Comparison of ENCODE assay signal across 9 cellular contexts in the genomic region with DNA sequence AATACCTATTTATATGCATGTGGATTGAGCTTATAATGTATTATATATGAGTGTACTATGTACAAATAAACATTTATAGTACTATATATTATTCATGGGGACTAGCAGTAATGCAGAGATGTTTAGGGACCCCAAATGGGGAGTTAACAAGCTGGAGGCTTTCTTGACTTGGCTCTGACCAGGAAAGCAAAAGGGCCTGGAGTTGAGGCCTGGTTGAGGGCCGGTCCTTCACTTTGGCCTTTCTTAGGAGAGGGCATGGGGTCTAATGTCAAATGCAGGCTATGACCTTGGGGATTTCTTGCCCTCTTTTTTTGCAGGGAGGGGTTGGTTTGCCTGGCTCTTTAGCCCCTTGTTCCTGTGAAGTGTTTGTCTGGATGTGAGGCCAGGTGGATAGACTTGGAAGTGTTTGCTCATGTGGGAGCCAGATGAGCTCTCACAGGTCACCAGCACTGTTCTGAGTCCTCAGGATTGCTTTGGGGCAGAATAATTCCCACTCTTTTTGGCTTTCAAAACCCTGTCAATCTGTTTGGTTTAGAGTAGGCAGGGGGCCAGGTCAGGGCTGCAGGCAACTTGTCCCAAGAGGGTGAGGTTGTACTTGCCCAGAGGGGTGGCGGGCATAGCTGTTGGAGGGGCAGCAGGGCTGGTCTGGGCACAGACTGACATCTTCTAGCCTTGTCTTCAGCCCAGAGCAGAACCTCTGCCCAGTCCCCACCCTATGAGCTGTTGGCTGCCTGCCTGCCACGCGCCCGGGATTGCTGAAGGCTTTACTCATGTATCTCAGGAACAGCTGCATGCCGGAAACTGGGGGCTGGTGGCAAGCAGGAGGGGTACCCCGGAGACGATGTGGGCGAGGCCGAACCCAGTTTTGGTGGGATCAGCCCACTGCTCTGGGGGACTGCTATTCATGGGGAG. TPM values are rescaled to one million over a fixed set of nuclear protein-coding genes. Genes with fewer than 3 reads are reported as not detected.
DNase-seq lines count a peak whose midpoint lies in the region; TF ChIP-seq lines count a peak whose summit lies in the region.
"Had no signal": no experiment of that assay in that cellular context is flagged by ENCODE, and none has a peak within 500 bp of the region (broad histone marks: within the 10 kb centered on the region; RNA-seq: fewer than 3 reads in every experiment).

No MANE protein-coding gene starts in this region.

- peaks cover 19% of the 10 kb centered on the region; the same call in 1 of the 2 replicates for H3F3A ChIP-seq in PC-9 (ENCODE audit: insufficient read depth, low read depth)

- H3K9me3 ChIP-seq in CD4-positive, alpha-beta memory T cell (ENCODE audit: control insufficient read depth in 1 of 2, low read length in 2 of 2): no peaks in the 10 kb centered on the region
- H3K9me3 ChIP-seq in PC-9 (ENCODE audit: insufficient read depth, low read depth): no peaks in the 10 kb centered on the region
- H3K9me3 ChIP-seq in osteoblast (ENCODE audit: low read depth, low read length): no peaks in the 10 kb centered on the region

- H4K20me1 ChIP-seq in PC-9 (ENCODE audit: insufficient read depth): 0 out of 2 replicates have a peak, but pooled peaks cover 14% of the 10 kb centered on the region
- peaks cover 53% of the 10 kb centered on the region for H4K20me1 ChIP-seq in osteoblast (ENCODE audit: insufficient read depth, low read length)

- TF ChIP-seq CTCF in PC-9 (conservative IDR thresholded peaks at IDR 0.05): no peak
- TF ChIP-seq CTCF in fibroblast of mammary gland (conservative IDR thresholded peaks at IDR 0.05; ENCODE audit: control insufficient read depth, insufficient read depth, low read depth, low read length): no peak
- TF ChIP-seq CTCF in osteoblast (IDR thresholded peaks at IDR 0.05; ENCODE audit: extremely low read depth, low read depth, low read length): no peak

- CTCF ChIA-PET in CD4-positive, alpha-beta memory T cell (lab: Charles Lee; ENCODE audit: partially characterized antibody): interaction anchor here (1.2 to 9.1 kb wide), 3 partner anchors 12 to 37 kb away, joined by 4 to 108 read pairs (median 30); a partner anchor contains a TSS
- CTCF ChIA-PET in PC-9 (lab: Charles Lee): interaction anchor here (0.6 kb wide), 1 partner anchor 35 kb away, joined by 7 read pairs; no protein-coding TSS in a partner anchor

- H3K27ac ChIP-seq in CD4-positive, alpha-beta memory T cell (ENCODE audit: low read depth, low read length): no peak overlapping the region
- H3K27ac ChIP-seq in PC-9 (0 out of 2 replicates have a peak overlapping the region, but pooled peaks have one; percentile 19), osteoblast (ENCODE audit: low read depth, low read length) (peak overlapping the region; percentile 41)

- H3K36me3 Mint-ChIP-seq in CD4-positive, alpha-beta memory T cell: peaks cover 4 to 16% of the 10 kb centered on the region in 2 donors

- peaks cover 25 to 44% (median 33%) of the 10 kb centered on the region in 4 donors for H3K4me1 Mint-ChIP-seq in CD4-positive, alpha-beta memory T cell

- H3K79me2 ChIP-seq in PC-9 (ENCODE audit: low read depth): peaks cover 4% of the 10 kb centered on the region; the same call in 1 of the 2 replicates
- H3K79me2 ChIP-seq in osteoblast (ENCODE audit: insufficient read depth, low read length): peaks cover 52% of the 10 kb centered on the region

- DNase-seq in CD4-positive, alpha-beta memory T cell: no peak
- DNase-seq in PC-9 (peak in 1 of 2 experiments; percentile 70), fibroblast of mammary gland (ENCODE audit: low read depth) (peak; percentile 76), osteoblast (ENCODE audit: insufficient read length, low spot score, missing footprints) (peak; percentile 98), mesenteric fat pad (ENCODE audit: low spot score) (no peak), activated gamma-delta T cell (lab: John Stamatoyannopoulos, UW) (no peak), NCI-H2081 treated with DMSO at 0.1 percent for 48 hours (lab: John Stamatoyannopoulos, UW) (no peak)
- no peak for DNase-seq in activated CD4-positive, CD25-positive, alpha-beta regulatory T cell treated with anti-CD3 and anti-CD28 coated beads, Interleukin-2, amount 50 U/mL, for 72 hours

- H3K4me1 ChIP-seq in CD4-positive, alpha-beta memory T cell (ENCODE audit: insufficient read depth, low read length): peaks cover 33% of the 10 kb centered on the region
- peaks cover 28% of the 10 kb centered on the region for H3K4me1 ChIP-seq in PC-9 (replicated peaks; ENCODE audit: insufficient read depth)
- peaks cover 56% of the 10 kb centered on the region for H3K4me1 ChIP-seq in osteoblast (ENCODE audit: insufficient read depth, low read length)

- POLR2A ChIA-PET in CD4-positive, alpha-beta memory T cell (lab: Charles Lee; ENCODE audit: partially characterized antibody): interaction anchor here (1.1 to 4.7 kb wide), 3 partner anchors 15 to 37 kb away, joined by 4 to 15 read pairs (median 5); a partner anchor contains a TSS
- POLR2A ChIA-PET in PC-9 (lab: Charles Lee; ENCODE audit: unreplicated experiment): interaction anchor here (0.5 to 0.6 kb wide), 4 partner anchors 11 to 613 kb away, joined by 3 to 7 read pairs (median 4); a partner anchor contains a TSS

- no peaks in the 10 kb centered on the region for H3K27me3 ChIP-seq in CD4-positive, alpha-beta memory T cell (ENCODE audit: insufficient read depth, low read length)
- H3K27me3 ChIP-seq in PC-9 (ENCODE audit: insufficient read depth, low read depth): no peaks in the 10 kb centered on the region
- H3K27me3 ChIP-seq in osteoblast (ENCODE audit: insufficient read depth, low read length): no peaks in the 10 kb centered on the region

- no peaks in the 10 kb centered on the region for H3K36me3 ChIP-seq in CD4-positive, alpha-beta memory T cell (ENCODE audit: insufficient read depth, low read length)
- H3K36me3 ChIP-seq in PC-9 (ENCODE audit: low read depth): no peaks in the 10 kb centered on the region; the same call in 1 of the 2 replicates
- no peaks in the 10 kb centered on the region for H3K36me3 ChIP-seq in osteoblast (ENCODE audit: insufficient read depth, low read length)

- H3K4me3 Mint-ChIP-seq in CD4-positive, alpha-beta memory T cell: peak overlapping the region in 1 of 8 donors; percentile 50
- H3K4me3 Mint-ChIP-seq: IgD-negative memory B cell had no signal

- H3K4me2 ChIP-seq in PC-9: no peak overlapping the region
- peak overlapping the region; percentile 87 for H3K4me2 ChIP-seq in osteoblast (ENCODE audit: insufficient read depth, low read length)

- peaks cover 0 to 2% (median 0%) of the 10 kb centered on the region in 8 donors for H3K9me3 Mint-ChIP-seq in CD4-positive, alpha-beta memory T cell
- H3K9me3 Mint-ChIP-seq: IgD-negative memory B cell had no signal

- H2AFZ ChIP-seq in PC-9 (no peak overlapping the region), osteoblast (ENCODE audit: low read length) (peak overlapping the region; percentile 38)

- intact Hi-C loops in CD4-positive, alpha-beta memory T cell (cut with micrococcal nuclease): no loop called here
- intact Hi-C loops in PC-9 (cut with micrococcal nuclease; ENCODE audit: unreplicated experiment): loop anchor here (10.0 kb wide), 2 partner anchors 57 to 317 kb away; a partner anchor contains a TSS

- no peaks in the 10 kb centered on the region for H3K27me3 Mint-ChIP-seq in CD4-positive, alpha-beta memory T cell
- H3K27me3 Mint-ChIP-seq: IgD-negative memory B cell had no signal

- BruUV-seq in PC-9 (replicated peaks; lab: Mats Ljungman, UMichigan): no TSS peak

- no peaks in the 10 kb centered on the region for H3K9me2 ChIP-seq in PC-9 (ENCODE audit: insufficient read depth)

- H3K4me3 ChIP-seq in CD4-positive, alpha-beta memory T cell (ENCODE audit: low read length in 2 of 2): no peak overlapping the region
- H3K4me3 ChIP-seq in PC-9: no peak overlapping the region
- H3K4me3 ChIP-seq in fibroblast of mammary gland (ENCODE audit: control insufficient read depth, low read depth, low read length): no peak overlapping the region
- peak overlapping the region; percentile 59 for H3K4me3 ChIP-seq in osteoblast (ENCODE audit: insufficient read depth, low read length)

- peak overlapping the region in 5 of 7 donors; percentile 6 to 60 (median 59) for H3K27ac Mint-ChIP-seq in CD4-positive, alpha-beta memory T cell
- H3K27ac Mint-ChIP-seq: IgD-negative memory B cell had no signal

RNA-seq across cellular contexts. Expression of a gene that starts 14.6 kb away (rescaled TPM):
- 10 to 100 TPM; 52.0 to 54.4 TPM for total RNA-seq in CD4-positive, alpha-beta memory T cell
- 10 to 100 TPM in 1 of 2 donors, 1 to 10 TPM in 1; 7.3 to 12.1 TPM for polyA plus RNA-seq in CD4-positive, alpha-beta memory T cell
- total RNA-seq in PC-9 (2021) (50.5 and 60.9 TPM in 2 replicates), osteoblast (14.5 and 16.2 TPM in 2 replicates), mesenteric fat pad (20.3 TPM)

RNA-seq across cellular contexts. Expression of a gene that starts 18.1 kb away (rescaled TPM):
- under 1 TPM; 0.55 to 0.67 TPM for total RNA-seq in CD4-positive, alpha-beta memory T cell
- not detected for polyA plus RNA-seq in CD4-positive, alpha-beta memory T cell
- total RNA-seq in PC-9 (2021) (0.55 and 1.5 TPM in 2 replicates), osteoblast (0.36 and 0.59 TPM in 2 replicates), mesenteric fat pad (0.45 TPM)
- polyA plus RNA-seq: IgD-negative memory B cell had no signal

RNA-seq across cellular contexts. Expression of a gene that starts 24.7 kb away (rescaled TPM):
- 10 to 100 TPM; 74.8 to 82.9 TPM for total RNA-seq in CD4-positive, alpha-beta memory T cell
- 10 to 100 TPM; 82.2 to 94.7 TPM for polyA plus RNA-seq in CD4-positive, alpha-beta memory T cell
- total RNA-seq in PC-9 (2021) (91.3 and 98.4 TPM in 2 replicates), osteoblast (98.8 and 126 TPM in 2 replicates), mesenteric fat pad (72.5 TPM)

RNA-seq across cellular contexts. Expression of a gene that starts 24.9 kb away (rescaled TPM):
- 10 to 100 TPM; 42.5 to 47.7 TPM for total RNA-seq in CD4-positive, alpha-beta memory T cell
- polyA plus RNA-seq in CD4-positive, alpha-beta memory T cell: 10 to 100 TPM; 14.4 to 21.9 TPM
- total RNA-seq in PC-9 (2021): 41.4 and 42.2 TPM in 2 replicates
- 28.6 and 29.5 TPM in 2 replicates for total RNA-seq in osteoblast
- total RNA-seq in mesenteric fat pad: 37.3 TPM

RNA-seq across cellular contexts. Expression of a gene that starts 36.7 kb away (rescaled TPM):
- total RNA-seq in CD4-positive, alpha-beta memory T cell: under 1 TPM; 0.33 to 0.49 TPM
- 1 to 10 TPM; 1.2 to 1.4 TPM for polyA plus RNA-seq in CD4-positive, alpha-beta memory T cell
- total RNA-seq in PC-9 (2021) (3.6 and 6.2 TPM in 2 replicates), osteoblast (0.29 TPM in 1 of 2 replicates, not detected in the other), mesenteric fat pad (not detected)
- polyA plus RNA-seq: IgD-negative memory B cell had no signal

Comparison
In these comparisons a context has a peak if more than half of its experiments do, and no peak if none do; other contexts are left out.
1. DNase-seq: peak in fibroblast of mammary gland (single experiment) and osteoblast (single experiment); none in CD4-positive, alpha-beta memory T cell (0 of 5), mesenteric fat pad (single experiment), activated CD4-positive, CD25-positive, alpha-beta regulatory T cell treated with anti-CD3 and anti-CD28 coated beads, Interleukin-2, amount 50 U/mL, for 72 hours (single experiment), activated gamma-delta T cell (single experiment) and NCI-H2081 treated with DMSO at 0.1 percent for 48 hours (single experiment).